In the genomic region with DNA sequence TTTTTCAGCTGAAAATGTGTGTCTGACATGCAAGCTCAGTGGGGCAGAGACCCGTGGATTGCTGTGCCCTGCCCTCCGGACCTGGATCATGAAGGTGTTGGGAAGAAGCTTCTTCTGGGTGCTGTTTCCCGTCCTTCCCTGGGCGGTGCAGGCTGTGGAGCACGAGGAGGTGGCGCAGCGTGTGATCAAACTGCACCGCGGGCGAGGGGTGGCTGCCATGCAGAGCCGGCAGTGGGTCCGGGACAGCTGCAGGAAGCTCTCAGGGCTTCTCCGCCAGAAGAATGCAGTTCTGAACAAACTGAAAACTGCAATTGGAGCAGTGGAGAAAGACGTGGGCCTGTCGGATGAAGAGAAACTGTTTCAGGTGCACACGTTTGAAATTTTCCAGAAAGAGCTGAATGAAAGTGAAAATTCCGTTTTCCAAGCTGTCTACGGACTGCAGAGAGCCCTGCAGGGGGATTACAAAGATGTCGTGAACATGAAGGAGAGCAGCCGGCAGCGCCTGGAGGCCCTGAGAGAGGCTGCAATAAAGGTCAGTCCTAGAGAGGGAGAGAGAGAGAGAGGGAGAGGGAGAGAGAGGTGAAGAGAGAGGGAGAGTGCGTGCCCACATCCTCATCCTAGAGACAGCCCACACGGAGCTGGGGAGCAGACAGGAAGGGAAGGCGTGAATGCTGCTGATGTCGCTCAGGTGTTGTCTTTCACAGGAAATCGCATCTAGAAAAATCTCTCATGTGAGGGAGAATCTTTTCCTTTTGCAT, we compare ENCODE assay signal across 12 cellular contexts. TPM values are rescaled to one million over a fixed set of nuclear protein-coding genes. Genes with fewer than 3 reads are reported as not detected.
DNase-seq lines count a peak whose midpoint lies in the region; ATAC-seq, FAIRE-seq and TF ChIP-seq lines count a peak whose summit lies in the region.
"Had no signal": no experiment of that assay in that cellular context is flagged by ENCODE, and none has a peak within 500 bp of the region (broad histone marks: within the 10 kb centered on the region; RNA-seq: fewer than 3 reads in every experiment).

No MANE protein-coding gene starts in this region.

- peaks cover 68% of the 10 kb centered on the region for H4K20me1 ChIP-seq in astrocyte (ENCODE audit: insufficient read depth, low read length)

- peak overlapping the region; percentile 25 for H3K4me3 Mint-ChIP-seq in activated T-cell treated with anti-CD3 and anti-CD28 coated beads, Interleukin-2, amount 50 U/mL, for 4 hours
- H3K4me3 Mint-ChIP-seq in astrocyte (ENCODE audit: unreplicated experiment) (peak overlapping the region; percentile 76), Calu3 (ENCODE audit: low read depth, unreplicated experiment) (no peak overlapping the region)
- H3K4me3 Mint-ChIP-seq in stimulated activated effector memory CD8-positive, alpha-beta T cell treated with anti-CD3 and anti-CD28 coated beads, Interleukin-12 subunit alpha, Interleukin-12 subunit beta, amount 100 ng/mL, for 72 hours = peak overlapping the region; percentile 9

- no peak for DNase-seq in activated T-cell treated with anti-CD3 and anti-CD28 coated beads, Interleukin-2, amount 50 U/mL, for 4 hours
- no peak for DNase-seq in activated T-cell treated with anti-CD3 and anti-CD28 coated beads, Interleukin-2, amount 50 U/mL, for 48 hours
- DNase-seq in astrocyte (ENCODE audit: low read depth) (peak; percentile 37), HEK293T (ENCODE audit: extremely low spot score) (no peak), LoVo (ENCODE audit: low spot score) (no peak), Calu3 (no peak)
- DNase-seq in stimulated activated effector memory CD8-positive, alpha-beta T cell treated with anti-CD3 and anti-CD28 coated beads, Interleukin-12 subunit alpha, Interleukin-12 subunit beta, amount 100 ng/mL, for 72 hours (ENCODE audit: low spot score in 2 of 2) = no peak
- DNase-seq: activated CD4-positive, alpha-beta T cell treated with anti-CD3 and anti-CD28 coated beads for 4 hours; NK-92 treated with Interleukin-12 subunit alpha and Interleukin-12 subunit beta, amount 100 ng/mL, for 24 hours; stimulated activated CD4-positive, alpha-beta T cell treated with anti-CD3 and anti-CD28 coated beads, Interleukin-1b, Interleukin-23, amount 100 ng/mL, for 48 hours had no signal

- H3K4me1 Mint-ChIP-seq in activated T-cell treated with anti-CD3 and anti-CD28 coated beads, Interleukin-2, amount 50 U/mL, for 4 hours (ENCODE audit: low read depth) = peaks cover 35% of the 10 kb centered on the region
- H3K4me1 Mint-ChIP-seq in astrocyte (ENCODE audit: low read depth, unreplicated experiment) (peaks cover 43% of the 10 kb centered on the region), Calu3 (ENCODE audit: low read depth, unreplicated experiment) (peaks cover 6% of the 10 kb centered on the region)
- peaks cover 29% of the 10 kb centered on the region for H3K4me1 Mint-ChIP-seq in stimulated activated effector memory CD8-positive, alpha-beta T cell treated with anti-CD3 and anti-CD28 coated beads, Interleukin-12 subunit alpha, Interleukin-12 subunit beta, amount 100 ng/mL, for 72 hours

- peak overlapping the region; percentile 77 for H3K4me2 ChIP-seq in astrocyte (ENCODE audit: low read length)

- peak overlapping the region; percentile 56 for H3K9ac ChIP-seq in astrocyte (ENCODE audit: low read length)

- POLR2A ChIA-PET in HEK293T (lab: Yijun Ruan, JAX) = no interaction called here

- H3K27ac ChIP-seq in astrocyte (ENCODE audit: low read depth, low read length) = no peak overlapping the region

- H3K9me3 ChIP-seq in astrocyte (ENCODE audit: insufficient read depth, low read depth, low read length) (no peaks in the 10 kb centered on the region), iPS-18c (ENCODE audit: control insufficient read depth, insufficient read depth, low read length) (no peaks in the 10 kb centered on the region)

- H2AFZ ChIP-seq in astrocyte (ENCODE audit: low read depth, low read length) = no peak overlapping the region

- peak overlapping the region; percentile 36 for H3K27ac Mint-ChIP-seq in astrocyte (ENCODE audit: unreplicated experiment)
- peak overlapping the region; percentile 61 for H3K27ac Mint-ChIP-seq in stimulated activated effector memory CD8-positive, alpha-beta T cell treated with anti-CD3 and anti-CD28 coated beads, Interleukin-12 subunit alpha, Interleukin-12 subunit beta, amount 100 ng/mL, for 72 hours
- no peak overlapping the region for H3K27ac Mint-ChIP-seq in Calu3 (ENCODE audit: unreplicated experiment)

- peaks cover 87% of the 10 kb centered on the region for H3K79me2 ChIP-seq in astrocyte (ENCODE audit: insufficient read depth, low read length)

- H3K36me3 ChIP-seq in astrocyte (ENCODE audit: insufficient read depth, low read length) = peaks cover 44% of the 10 kb centered on the region

- BruUV-seq in Calu3 (replicated peaks; lab: Mats Ljungman, UMichigan) = no TSS peak

- peaks cover 37% of the 10 kb centered on the region for H3K4me1 ChIP-seq in astrocyte (ENCODE audit: insufficient read depth, low read length)

- no peaks in the 10 kb centered on the region for H3K27me3 Mint-ChIP-seq in activated T-cell treated with anti-CD3 and anti-CD28 coated beads, Interleukin-2, amount 50 U/mL, for 4 hours (ENCODE audit: low read depth)
- no peaks in the 10 kb centered on the region for H3K27me3 Mint-ChIP-seq in astrocyte (ENCODE audit: low read depth, unreplicated experiment)
- H3K27me3 Mint-ChIP-seq in Calu3 (ENCODE audit: unreplicated experiment) = no peaks in the 10 kb centered on the region

- intact Hi-C loops in Calu3 (cut with micrococcal nuclease; ENCODE audit: unreplicated experiment) = no loop called here

- CTCF ChIA-PET in HEK293T (lab: Yijun Ruan, JAX) (interaction anchor here (0.7 kb wide), 1 partner anchor 9 kb away, joined by 4 read pairs; no protein-coding TSS in a partner anchor), Calu3 (lab: Charles Lee) (no interaction called here)

- H3K9me3 Mint-ChIP-seq in activated T-cell treated with anti-CD3 and anti-CD28 coated beads, Interleukin-2, amount 50 U/mL, for 4 hours = no peaks in the 10 kb centered on the region
- H3K9me3 Mint-ChIP-seq in astrocyte (ENCODE audit: unreplicated experiment) = no peaks in the 10 kb centered on the region
- H3K9me3 Mint-ChIP-seq in stimulated activated effector memory CD8-positive, alpha-beta T cell treated with anti-CD3 and anti-CD28 coated beads, Interleukin-12 subunit alpha, Interleukin-12 subunit beta, amount 100 ng/mL, for 72 hours = no peaks in the 10 kb centered on the region
- H3K9me3 Mint-ChIP-seq in Calu3 (ENCODE audit: low read depth, unreplicated experiment) = no peaks in the 10 kb centered on the region

- no peak for FAIRE-seq in astrocyte (lab: Jason Lieb, UNC)
- FAIRE-seq: HTR-8/SVneo had no signal

- no peaks in the 10 kb centered on the region for H3K27me3 ChIP-seq in astrocyte (ENCODE audit: insufficient read depth, low read length)

- TF ChIP-seq CTCF in astrocyte (IDR thresholded peaks at IDR 0.05; ENCODE audit: insufficient read depth, low read depth, low read length) (no peak), Calu3 (IDR thresholded peaks at IDR 0.05; ENCODE audit: unreplicated experiment) (no peak)

- H3K4me3 ChIP-seq in astrocyte (ENCODE audit: insufficient read depth, low read depth, low read length) (peak overlapping the region; percentile 41), iPS-18c (ENCODE audit: insufficient read depth, low read depth, low read length) (peak overlapping the region; percentile 32)

- H3K36me3 Mint-ChIP-seq in activated T-cell treated with anti-CD3 and anti-CD28 coated beads, Interleukin-2, amount 50 U/mL, for 4 hours (ENCODE audit: insufficient read depth) = peaks cover 31% of the 10 kb centered on the region
- H3K36me3 Mint-ChIP-seq in astrocyte (ENCODE audit: low read depth, unreplicated experiment) (peaks cover 18% of the 10 kb centered on the region), Calu3 (ENCODE audit: insufficient read depth, unreplicated experiment) (peaks cover 18% of the 10 kb centered on the region)
- H3K36me3 Mint-ChIP-seq in stimulated activated effector memory CD8-positive, alpha-beta T cell treated with anti-CD3 and anti-CD28 coated beads, Interleukin-12 subunit alpha, Interleukin-12 subunit beta, amount 100 ng/mL, for 72 hours = peaks cover 66% of the 10 kb centered on the region

- ATAC-seq in activated T-cell treated with anti-CD3 and anti-CD28 coated beads, Interleukin-2, amount 50 U/mL, for 4 hours = no peak
- ATAC-seq in stimulated activated effector memory CD8-positive, alpha-beta T cell treated with anti-CD3 and anti-CD28 coated beads, Interleukin-12 subunit alpha, Interleukin-12 subunit beta, amount 100 ng/mL, for 72 hours = no peak

TF ChIP-seq in HEK293T, 16 proteins besides CTCF, POLR2A, EP300 and RAD21:
- TF ChIP-seq CTBP1 (IDR thresholded peaks at IDR 0.05; ENCODE audit: borderline replicate concordance) = no peak
- no peak for TF ChIP-seq ARNT (IDR thresholded peaks at IDR 0.05)
- no peak for TF ChIP-seq FOXK2 (IDR thresholded peaks at IDR 0.05)
- no peak for TF ChIP-seq HDGF (IDR thresholded peaks at IDR 0.05; ENCODE audit: borderline replicate concordance)
- no peak for TF ChIP-seq SP1 (IDR thresholded peaks at IDR 0.05)
- TF ChIP-seq ZNF384 (IDR thresholded peaks at IDR 0.05) = no peak
- no peak for TF ChIP-seq L3MBTL2 (conservative IDR thresholded peaks at IDR 0.05)

RNA-seq across cellular contexts. Expression of a gene that starts 5.2 kb away (rescaled TPM):
- 10 to 100 TPM; 11.1 to 13.7 (median 12.4) TPM for total RNA-seq in activated T-cell treated with anti-CD3 and anti-CD28 coated beads, Interleukin-2, amount 50 U/mL, for 4 hours
- total RNA-seq in astrocyte (16.3 and 19.0 TPM in 2 replicates), Calu3 (2022) (7.9 and 9.3 TPM in 2 replicates)

RNA-seq across cellular contexts. Expression of a gene that starts 42.4 kb away (rescaled TPM):
- total RNA-seq in activated T-cell treated with anti-CD3 and anti-CD28 coated beads, Interleukin-2, amount 50 U/mL, for 4 hours = under 1 TPM; 0.54 to 0.81 (median 0.79) TPM
- total RNA-seq in astrocyte (2.5 and 3.1 TPM in 2 replicates), Calu3 (2022) (2.0 and 2.8 TPM in 2 replicates)
